9 cellular contexts compared by ENCODE assay signal in the genomic region with DNA sequence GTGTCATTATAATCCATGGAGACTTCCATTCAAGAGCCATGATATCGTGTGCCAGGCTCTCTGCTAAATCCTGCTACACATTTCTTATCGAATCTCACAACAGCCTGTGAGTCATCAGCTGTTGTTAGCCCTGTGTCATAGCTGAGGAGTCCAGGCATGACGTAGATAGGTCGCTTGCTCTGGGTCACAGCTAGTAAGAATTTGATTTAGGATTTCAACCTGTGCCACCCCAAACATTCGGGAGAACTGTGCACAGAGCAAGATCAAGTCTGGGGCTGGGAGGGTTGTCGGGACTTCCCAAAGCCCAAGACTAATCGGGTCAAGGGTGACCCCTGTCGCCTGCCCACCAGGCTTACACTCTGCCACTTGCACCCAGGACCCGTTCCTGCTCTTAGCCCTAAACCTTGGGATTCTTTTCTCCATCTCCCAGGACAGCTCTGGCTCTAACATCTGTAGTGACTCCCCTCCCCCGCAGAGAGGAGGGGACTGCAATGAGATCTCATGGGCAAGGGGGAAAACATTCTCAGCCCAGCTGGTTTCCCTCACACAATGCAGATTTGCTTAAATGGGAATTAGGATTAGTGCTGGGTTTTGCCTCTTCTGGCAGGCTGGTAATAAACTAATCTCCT. TPM values are rescaled to one million over a fixed set of nuclear protein-coding genes. Genes with fewer than 3 reads are reported as not detected.
A peak's percentile ranks its signal among the peaks of the same experiment; 100 is the strongest.
DNase-seq lines count a peak whose midpoint lies in the region; ATAC-seq, FAIRE-seq and TF ChIP-seq lines count a peak whose summit lies in the region.
"Had no signal": no experiment of that assay in that cellular context is flagged by ENCODE, and none has a peak within 500 bp of the region (broad histone marks: within the 10 kb centered on the region; RNA-seq: fewer than 3 reads in every experiment).

No MANE protein-coding gene starts in this region.

- dilution Hi-C loops in keratinocyte (cut with MboI; ENCODE audit: extremely low pct_ligation_motif_present, low sequenced_read_pairs) = no loop called here

- DNase-seq in K562 (ENCODE audit: extremely low read depth in 1 of 4, low spot score in 3 of 4) (peak; percentile 71 to 75 (median 74)), keratinocyte (ENCODE audit: low read depth, low spot score) (no peak), thoracic aorta (ENCODE audit: low spot score) (peak; percentile 54), SHP77 (lab: John Stamatoyannopoulos, UW) (no peak)
- DNase-seq: central memory CD4-positive, alpha-beta T cell had no signal

- H3K27ac ChIP-seq in HUES48 (ENCODE audit: low read depth, low read length) (peak overlapping the region; percentile 77), K562 (ENCODE audit: extremely low read depth, low read depth, low read length) (no peak overlapping the region), keratinocyte (ENCODE audit: control insufficient read depth, insufficient read depth, low read length) (no peak overlapping the region), thoracic aorta (no peak overlapping the region)
- H3K27ac ChIP-seq: PC-9 had no signal

- intact Hi-C loops in K562 (cut with micrococcal nuclease) = no loop called here

- H3K27me3 ChIP-seq in HUES48 (ENCODE audit: control insufficient read depth, insufficient read depth, low read length) (peaks cover 22% of the 10 kb centered on the region), K562 (ENCODE audit: control insufficient read depth in 2 of 2, insufficient read depth in 2 of 2, low read length in 2 of 2) (peaks cover 0 to 13% of the 10 kb centered on the region in 2 experiments; a peak in 1 of 5 replicates), keratinocyte (ENCODE audit: control insufficient read depth, extremely low read depth, insufficient read depth, low read length) (peaks cover 5% of the 10 kb centered on the region), thoracic aorta (replicated peaks; ENCODE audit: insufficient read depth) (no peaks in the 10 kb centered on the region)

- BruUV-seq in K562 (replicated peaks; lab: Mats Ljungman, UMichigan) = no TSS peak

- peaks cover 30% of the 10 kb centered on the region for H3K4me1 ChIP-seq in HUES48 (ENCODE audit: control insufficient read depth, insufficient read depth, low read length)
- peaks cover 0 to 4% of the 10 kb centered on the region in 2 experiments; a peak in 2 of 5 replicates for H3K4me1 ChIP-seq in K562 (replicated peaks in 1 of 2; ENCODE audit: control insufficient read depth in 2 of 2, insufficient read depth in 2 of 2, low read length in 2 of 2)
- H3K4me1 ChIP-seq in keratinocyte (ENCODE audit: control insufficient read depth, extremely low read depth, insufficient read depth, low read length) = no peaks in the 10 kb centered on the region
- H3K4me1 ChIP-seq in thoracic aorta (ENCODE audit: control insufficient read depth in 1 of 2, low read depth in 2 of 2) = peaks cover 6 to 58% of the 10 kb centered on the region in 2 donors

- TF ChIP-seq EP300 in K562 (IDR thresholded peaks at IDR 0.05; ENCODE audit: low read length) = peak; percentile 67; the same call in 1 of the 2 replicates

- POLR2A ChIA-PET in K562 (lab: Yijun Ruan, JAX) = interaction anchor here (1.0 to 1.2 kb wide), 2 partner anchors 12 to 52 kb away, joined by 3 to 4 read pairs; no protein-coding TSS in a partner anchor

- H3K36me3 ChIP-seq in HUES48 (ENCODE audit: control insufficient read depth, insufficient read depth, low read length) (no peaks in the 10 kb centered on the region), K562 (ENCODE audit: control insufficient read depth, insufficient read depth, low read length) (no peaks in the 10 kb centered on the region), keratinocyte (ENCODE audit: control insufficient read depth in 2 of 2, extremely low read depth in 1 of 2, insufficient read depth in 2 of 2, low read length in 2 of 2) (no peaks in the 10 kb centered on the region), thoracic aorta (no peaks in the 10 kb centered on the region)

- no peaks in the 10 kb centered on the region for H3K9me3 ChIP-seq in HUES48 (ENCODE audit: control insufficient read depth, insufficient read depth, low read length)
- H3K9me3 ChIP-seq in K562 (replicated peaks; ENCODE audit: control insufficient read depth, insufficient read depth, low read depth, low read length) = no peaks in the 10 kb centered on the region; the same call in 1 of the 2 replicates
- H3K9me3 ChIP-seq in keratinocyte (ENCODE audit: control insufficient read depth, low read depth, low read length) = no peaks in the 10 kb centered on the region
- H3K9me3 ChIP-seq in thoracic aorta = no peaks in the 10 kb centered on the region

- FAIRE-seq in K562 (lab: Jason Lieb, UNC) = peak; percentile 93
- peak; percentile 71 for FAIRE-seq in keratinocyte (lab: Jason Lieb, UNC)

- WGBS in K562 (ENCODE audit: insufficient coverage, low coverage, missing lambda C conversion rate) = 3% methylated on average over 10 of the region's 10 CpGs

- no peak for TF ChIP-seq POLR2A in K562 (conservative IDR thresholded peaks at IDR 0.05)

- peaks cover 7% of the 10 kb centered on the region; the same call in 1 of the 2 replicates for H4K20me1 ChIP-seq in K562 (replicated peaks; ENCODE audit: control insufficient read depth, insufficient read depth, low read length)
- no peaks in the 10 kb centered on the region for H4K20me1 ChIP-seq in keratinocyte (ENCODE audit: control insufficient read depth, extremely low read depth, insufficient read depth, low read length)

- in situ Hi-C loops in K562 (cut with MboI) = no loop called here

- CTCF ChIA-PET in K562 (lab: Yijun Ruan, JAX; ENCODE audit: low intra/inter-chr PET ratio) = no interaction called here

- H3K79me2 ChIP-seq in K562 (ENCODE audit: control insufficient read depth, insufficient read depth, low read length) = no peaks in the 10 kb centered on the region
- H3K79me2 ChIP-seq in keratinocyte (ENCODE audit: control insufficient read depth, insufficient read depth, low read length) = no peaks in the 10 kb centered on the region

- H3K9me1 ChIP-seq in K562 (ENCODE audit: control insufficient read depth, insufficient read depth, low read length) (no peaks in the 10 kb centered on the region), keratinocyte (ENCODE audit: control insufficient read depth, extremely low read depth, insufficient read depth, low read length) (no peaks in the 10 kb centered on the region)

- H3K9ac ChIP-seq in HUES48 (ENCODE audit: low read depth, low read length) (no peak overlapping the region), K562 (ENCODE audit: insufficient read depth in 1 of 2, low read depth in 2 of 2, low read length in 2 of 2) (no peak overlapping the region), keratinocyte (ENCODE audit: control insufficient read depth, extremely low read depth, insufficient read depth, low read length) (no peak overlapping the region)

- ATAC-seq in K562 (peak; percentile 92), thoracic aorta (ENCODE audit: insufficient number of reproducible peaks, low FRiP score, low read depth) (no peak), GM18868 (IDR thresholded peaks at IDR 0.05; ENCODE audit: unreplicated experiment) (no peak), GM21786 (IDR thresholded peaks at IDR 0.05; ENCODE audit: unreplicated experiment) (no peak)

- H3K4me2 ChIP-seq in K562 (ENCODE audit: insufficient read depth, low read length) (no peak overlapping the region), keratinocyte (ENCODE audit: control insufficient read depth, extremely low read depth, insufficient read depth, low read depth, low read length) (no peak overlapping the region)
- H3K4me2 ChIP-seq: PC-9 had no signal

- no peak overlapping the region for H3K4me3 ChIP-seq in HUES48 (ENCODE audit: low read depth, low read length)
- H3K4me3 ChIP-seq in K562 = no peak overlapping the region
- H3K4me3 ChIP-seq in keratinocyte (ENCODE audit: control insufficient read depth in 2 of 3, extremely low read depth in 1 of 3, insufficient read depth in 2 of 3, low read depth in 1 of 3, low read length in 3 of 3) = no peak overlapping the region
- no peak overlapping the region for H3K4me3 ChIP-seq in thoracic aorta
- H3K4me3 ChIP-seq: PC-9 had no signal

- TF ChIP-seq RAD21 in K562 (CRISPR knock-in tag; conservative IDR thresholded peaks at IDR 0.05 in 1 of 2, IDR thresholded peaks at IDR 0.05 in 1 of 2) = no peak

- H2AFZ ChIP-seq in K562 (ENCODE audit: low read depth, low read length) = no peak overlapping the region
- H2AFZ ChIP-seq in keratinocyte (ENCODE audit: control insufficient read depth, low read length) = no peak overlapping the region
- H2AFZ ChIP-seq: PC-9 had no signal

- 0 out of 6 replicates have a peak, but pooled peaks of 2 of the 3 experiments have one; percentile 3 to 16 for TF ChIP-seq CTCF in K562 (IDR thresholded peaks at IDR 0.05 in 2 of 3, conservative IDR thresholded peaks at IDR 0.05 in 1 of 3; ENCODE audit: insufficient read depth in 2 of 3, low read depth in 1 of 3, low read length in 3 of 3)
- TF ChIP-seq CTCF in keratinocyte (optimal IDR thresholded peaks at IDR 0.05 in 1 of 3, IDR thresholded peaks at IDR 0.05 in 1 of 3, conservative IDR thresholded peaks at IDR 0.05 in 1 of 3; ENCODE audit: extremely low read depth in 1 of 3, insufficient read depth in 2 of 3, low read length in 3 of 3) = no peak
- no peak for TF ChIP-seq CTCF in thoracic aorta (IDR thresholded peaks at IDR 0.05)

RNA-seq across cellular contexts. Expression of gene TSPAN18, which starts 34.3 kb away (rescaled TPM):
- 0.25 TPM in 1 of 2 replicates, not detected in the other for total RNA-seq in K562 (2011; cell fraction: chromatin; rRNA removed; ENCODE audit: low replicate concordance)
- not detected in 2 replicates for total RNA-seq in K562 (2011; cell fraction: nucleolus; rRNA removed)
- not detected in 2 replicates for total RNA-seq in K562 (2011; cell fraction: nucleoplasm; rRNA removed)
- total RNA-seq in K562 (2014; rRNA removed) = 0.20 TPM in 1 of 2 replicates, not detected in the other
- 0.10 and 0.22 TPM in 2 replicates for total RNA-seq in K562 (2014; rRNA removed; fragmentation: Illumina TruSeq; extraction: Trizol)
- total RNA-seq in K562 (2015; rRNA removed; fragmentation: Illumina TruSeq; extraction: Trizol) = 0.22 and 0.26 TPM in 2 replicates
- total RNA-seq in K562 (2021) = 0.35 and 0.60 TPM in 2 replicates
- polyA plus RNA-seq in K562 (2011; rRNA removed) = 0.12 TPM in 1 of 2 replicates, not detected in the other
- 0.01 and 0.06 TPM in 2 replicates for polyA plus RNA-seq in K562 (2011; cell fraction: cytosol; rRNA removed)
- polyA plus RNA-seq in K562 (2011; cell fraction: nucleus; rRNA removed) = 0.10 and 0.14 TPM in 2 replicates
- polyA plus RNA-seq in K562 (2012) = 0.79 and 2.3 TPM in 2 replicates
- polyA plus RNA-seq in K562 (2014; fragmentation: Illumina TruSeq; extraction: Trizol) = 0.34 and 0.61 TPM in 2 replicates
- not detected for polyA plus RNA-seq in K562 (2014; fragmentation: Nextera tagmentation; extraction: Ambion mirVana)
- 0.17 and 0.59 TPM in 2 replicates for polyA plus RNA-seq in K562 (2014; rRNA removed)
- not detected in 2 replicates for polyA minus RNA-seq in K562 (2011; rRNA and poly(A)+ RNA removed)
- not detected in 2 replicates for polyA minus RNA-seq in K562 (2011; cell fraction: cytosol; rRNA and poly(A)+ RNA removed)
- 0.11 TPM in 1 of 2 replicates, not detected in the other for polyA minus RNA-seq in K562 (2011; cell fraction: nucleus; rRNA and poly(A)+ RNA removed)
- polyA plus RNA-seq in keratinocyte = not detected in 3 replicates
- not detected for polyA plus RNA-seq in keratinocyte (2011; ENCODE audit: low read depth)
- polyA plus RNA-seq in keratinocyte (2011; cell fraction: cytosol; rRNA removed) = 0.04 TPM in 1 of 2 replicates, not detected in the other
- polyA plus RNA-seq in keratinocyte (2011; cell fraction: nucleus; rRNA removed) = not detected in 2 replicates
- 0.18 TPM in 1 of 2 replicates, not detected in the other for polyA plus RNA-seq in keratinocyte (2012; ENCODE audit: low replicate concordance)
- polyA minus RNA-seq in keratinocyte = not detected in 3 replicates
- not detected for polyA minus RNA-seq in keratinocyte (2011; cell fraction: cytosol; rRNA and poly(A)+ RNA removed)
- polyA minus RNA-seq in keratinocyte (2011; cell fraction: nucleus; rRNA and poly(A)+ RNA removed) = not detected in 2 replicates
- total RNA-seq in thoracic aorta = 1 to 10 TPM; 2.0 to 7.7 TPM
- total RNA-seq: PC-9 had no signal

Comparison
In these comparisons a context has a peak if more than half of its experiments do, and no peak if none do; other contexts are left out.
1. DNase-seq: peak in K562 (4 of 4) and thoracic aorta (single experiment); none in keratinocyte (single experiment) and SHP77 (0 of 2).
2. CTCF ChIP-seq: peak in K562 (2 of 3); none in keratinocyte (0 of 3) and thoracic aorta (single experiment).